12 cellular contexts compared by ENCODE assay signal in genomic region chr20:23435675-23436539, GRCh38. TPM values are rescaled to one million over a fixed set of nuclear protein-coding genes. Genes with fewer than 3 reads are reported as not detected.
A peak's percentile ranks its signal among the peaks of the same experiment; 100 is the strongest.
DNase-seq lines count a peak whose midpoint lies in the region; ATAC-seq lines count a peak whose summit lies in the region.
"Had no signal": no experiment of that assay in that cellular context is flagged by ENCODE, and none has a peak within 500 bp of the region (broad histone marks: within the 10 kb centered on the region; RNA-seq: fewer than 3 reads in every experiment).

No MANE protein-coding gene starts in this region.

- H3K36me3 ChIP-seq in mesenchymal stem cell (ENCODE audit: control insufficient read depth in 1 of 2, insufficient read depth in 2 of 2, low read depth in 1 of 2, low read length in 2 of 2) = no peaks in the 10 kb centered on the region
- H3K36me3 ChIP-seq: upper lobe of left lung had no signal

- H2AFZ ChIP-seq in mesenchymal stem cell (ENCODE audit: low read depth, low read length) = no peak overlapping the region

- H3K27me3 ChIP-seq in mesenchymal stem cell (ENCODE audit: control insufficient read depth in 1 of 2, insufficient read depth in 1 of 2, low read length in 2 of 2) = peaks cover 18 to 33% of the 10 kb centered on the region in 2 experiments
- H3K27me3 ChIP-seq: upper lobe of left lung had no signal

- WGBS in mesenchymal stem cell = 84% methylated on average over 11 of the region's 11 CpGs

- no peak overlapping the region for H2AK5ac ChIP-seq in mesenchymal stem cell (ENCODE audit: low read length, severe bottlenecking)

- H3K9me3 ChIP-seq in mesenchymal stem cell (ENCODE audit: control insufficient read depth, low read length) = no peaks in the 10 kb centered on the region
- H3K9me3 ChIP-seq: upper lobe of left lung had no signal

- no peak overlapping the region for H3K4me3 ChIP-seq in mesenchymal stem cell (ENCODE audit: insufficient read depth in 1 of 2, low read depth in 1 of 2, low read length in 2 of 2)
- H3K4me3 ChIP-seq: upper lobe of left lung had no signal

- H4K91ac ChIP-seq in mesenchymal stem cell (ENCODE audit: low read length) = peak overlapping the region; percentile 36

- H3K9ac ChIP-seq in mesenchymal stem cell (ENCODE audit: low read length) = no peak overlapping the region

- H2BK5ac ChIP-seq in mesenchymal stem cell (ENCODE audit: low read depth, low read length, poor library complexity, severe bottlenecking) = no peak overlapping the region

- H2BK120ac ChIP-seq in mesenchymal stem cell (ENCODE audit: low read depth, low read length) = no peak overlapping the region

- H3K27ac ChIP-seq in caudate nucleus (ENCODE audit: low read depth, low read length) = peak overlapping the region; percentile 28
- no peak overlapping the region for H3K27ac ChIP-seq in mesenchymal stem cell (ENCODE audit: low read length, poor library complexity, severe bottlenecking)
- H3K27ac ChIP-seq: upper lobe of left lung had no signal

- no peak overlapping the region for H3K4ac ChIP-seq in mesenchymal stem cell (ENCODE audit: low read depth in 1 of 2, low read length in 2 of 2)

- no peak overlapping the region for H4K8ac ChIP-seq in mesenchymal stem cell (ENCODE audit: low read length)

- H3K23ac ChIP-seq in mesenchymal stem cell (ENCODE audit: low read length in 2 of 2) = no peak overlapping the region

- DNase-seq in DMS 273 (lab: John Stamatoyannopoulos, UW; ENCODE audit: unreplicated experiment) = peak; percentile 89
- peak; percentile 74 for DNase-seq in NCI-H2171 treated with DMSO at 0.1 percent for 48 hours (lab: John Stamatoyannopoulos, UW)
- peak in 20 of 61 donors; percentile 3 to 86 (median 19) for DNase-seq in caudate nucleus (lab: John Stamatoyannopoulos, UW)
- DNase-seq in mesenchymal stem cell = no peak
- DNase-seq in LoVo (ENCODE audit: low spot score) = no peak
- DNase-seq in activated gamma-delta T cell (lab: John Stamatoyannopoulos, UW) = no peak
- DNase-seq: effector CD4-positive, alpha-beta T cell; IMR-90; mammary epithelial cell had no signal

- no peak overlapping the region for H3K4me2 ChIP-seq in mesenchymal stem cell (ENCODE audit: low read length, poor library complexity, severe bottlenecking)

- H3K18ac ChIP-seq in mesenchymal stem cell (ENCODE audit: low read depth in 1 of 2, low read length in 2 of 2) = no peak overlapping the region

- no peak overlapping the region for H3K14ac ChIP-seq in mesenchymal stem cell (ENCODE audit: low read length in 2 of 2)

- H2BK12ac ChIP-seq in mesenchymal stem cell (ENCODE audit: low read length in 2 of 2) = no peak overlapping the region

- no peaks in the 10 kb centered on the region for H3K79me1 ChIP-seq in mesenchymal stem cell (replicated peaks; ENCODE audit: low read length, poor library complexity, severe bottlenecking)

- H3K4me1 ChIP-seq in mesenchymal stem cell (ENCODE audit: control insufficient read depth, insufficient read depth, low read depth, low read length) = peaks cover 3% of the 10 kb centered on the region

- H2BK15ac ChIP-seq in mesenchymal stem cell (ENCODE audit: low read depth, poor library complexity, severe bottlenecking) = no peak overlapping the region

- ATAC-seq in GM18868 (IDR thresholded peaks at IDR 0.05; ENCODE audit: unreplicated experiment) (no peak), HG03095 (IDR thresholded peaks at IDR 0.05; ENCODE audit: unreplicated experiment) (no peak)

RNA-seq across cellular contexts. Expression of gene CSTL1, which starts 3.6 kb away (rescaled TPM):
- polyA plus RNA-seq in mesenchymal stem cell (2013, experiment 1 of 2) = not detected
- not detected for polyA plus RNA-seq in mesenchymal stem cell (2013, experiment 2 of 2)
- polyA plus RNA-seq: IMR-90, mammary epithelial cell had no signal

RNA-seq across cellular contexts. Expression of gene NAPB, which starts 14.6 kb away (rescaled TPM):
- 4.6 TPM for polyA plus RNA-seq in mesenchymal stem cell (2013, experiment 1 of 2)
- polyA plus RNA-seq in mesenchymal stem cell (2013, experiment 2 of 2) = 4.0 TPM

RNA-seq across cellular contexts. Expression of gene CST11, which starts 16.8 kb away (rescaled TPM):
- polyA plus RNA-seq in mesenchymal stem cell (2013, experiment 1 of 2) = not detected
- polyA plus RNA-seq in mesenchymal stem cell (2013, experiment 2 of 2) = not detected
- polyA plus RNA-seq: IMR-90, mammary epithelial cell had no signal

RNA-seq across cellular contexts. Expression of gene CST8, which starts 55.0 kb away (rescaled TPM):
- not detected for polyA plus RNA-seq in mesenchymal stem cell (2013, experiment 1 of 2)
- polyA plus RNA-seq in mesenchymal stem cell (2013, experiment 2 of 2) = not detected
- polyA plus RNA-seq: IMR-90, mammary epithelial cell had no signal

Comparison
In these comparisons a context has a peak if more than half of its experiments do, and no peak if none do; other contexts are left out.
1. DNase-seq: peak in DMS 273 (single experiment) and NCI-H2171 treated with DMSO at 0.1 percent for 48 hours (single experiment); none in mesenchymal stem cell (single experiment), LoVo (single experiment) and activated gamma-delta T cell (single experiment).